In the genomic region with DNA sequence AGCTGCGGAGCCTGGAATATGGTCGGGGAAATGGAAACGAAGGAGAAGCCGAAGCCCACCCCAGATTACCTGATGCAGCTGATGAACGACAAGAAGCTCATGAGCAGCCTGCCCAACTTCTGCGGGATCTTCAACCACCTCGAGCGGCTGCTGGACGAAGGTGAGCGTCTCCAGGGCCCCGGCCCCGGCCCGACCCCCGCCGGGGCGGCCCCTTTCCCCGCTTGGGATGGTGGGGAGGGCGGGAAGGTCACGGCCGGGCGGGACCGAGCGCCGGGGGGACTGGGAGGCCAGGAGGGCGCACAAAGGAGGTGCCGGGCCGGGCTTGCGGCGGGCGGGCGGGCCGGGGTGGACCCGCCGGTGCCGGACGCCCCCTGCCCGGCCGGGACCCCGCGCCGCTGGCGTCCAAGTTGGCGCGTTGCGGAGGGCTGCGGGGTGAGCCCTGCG, we compare ENCODE assay signal across 7 cellular contexts. TPM values are rescaled to one million over a fixed set of nuclear protein-coding genes. Genes with fewer than 3 reads are reported as not detected.
A peak's percentile ranks its signal among the peaks of the same experiment; 100 is the strongest.
DNase-seq lines count a peak whose midpoint lies in the region; ATAC-seq and TF ChIP-seq lines count a peak whose summit lies in the region.

No MANE protein-coding gene starts in this region.

- H3K27me3 Mint-ChIP-seq in activated T-cell treated with anti-CD3 and anti-CD28 coated beads, Interleukin-2, amount 50 U/mL, for 72 hours (ENCODE audit: low read depth): no peaks in the 10 kb centered on the region

- DNase-seq in activated T-cell treated with anti-CD3 and anti-CD28 coated beads, Interleukin-2, amount 50 U/mL, for 72 hours: peak in 1 of 2 donors; percentile 24
- DNase-seq in right atrium auricular region (ENCODE audit: low spot score) (no peak), spleen (peak; percentile 91), NCI-H128 (lab: John Stamatoyannopoulos, UW; ENCODE audit: unreplicated experiment) (no peak), HuH-7 (ENCODE audit: low spot score) (no peak)

- no peak for TF ChIP-seq POLR2A in spleen (IDR thresholded peaks at IDR 0.05)

- ATAC-seq in GM19043 (IDR thresholded peaks at IDR 0.05; ENCODE audit: low read depth, unreplicated experiment) (peak; percentile 0), HG03521 (IDR thresholded peaks at IDR 0.05; ENCODE audit: unreplicated experiment) (peak; percentile 1)
- no peak for ATAC-seq in activated T-cell treated with anti-CD3 and anti-CD28 coated beads, Interleukin-2, amount 50 U/mL, for 72 hours (replicated peaks in 1 of 2)

- peaks cover 48% of the 10 kb centered on the region for H3K4me1 Mint-ChIP-seq in activated T-cell treated with anti-CD3 and anti-CD28 coated beads, Interleukin-2, amount 50 U/mL, for 72 hours (ENCODE audit: low read depth)

- TF ChIP-seq CTCF in right atrium auricular region (IDR thresholded peaks at IDR 0.05) (no peak), spleen (IDR thresholded peaks at IDR 0.05 in 8 of 11, conservative IDR thresholded peaks at IDR 0.05 in 3 of 11) (no peak)

- H3K4me3 ChIP-seq in right atrium auricular region: peak overlapping the region; percentile 93 to 98
- peak overlapping the region; percentile 65 to 93 (median 74) for H3K4me3 ChIP-seq in spleen

- H3K36me3 ChIP-seq in right atrium auricular region (no peaks in the 10 kb centered on the region), spleen (no peaks in the 10 kb centered on the region)

- peaks cover 2 to 7% of the 10 kb centered on the region in 2 donors for H3K36me3 Mint-ChIP-seq in activated T-cell treated with anti-CD3 and anti-CD28 coated beads, Interleukin-2, amount 50 U/mL, for 72 hours (ENCODE audit: insufficient read depth in 2 of 2)

- H3K4me1 ChIP-seq in right atrium auricular region (peaks cover 0 to 18% of the 10 kb centered on the region in 2 donors), spleen (peaks cover 9 to 65% (median 42%) of the 10 kb centered on the region in 6 donors)

- no peaks in the 10 kb centered on the region for H3K9me3 Mint-ChIP-seq in activated T-cell treated with anti-CD3 and anti-CD28 coated beads, Interleukin-2, amount 50 U/mL, for 72 hours

- no peaks in the 10 kb centered on the region for H3K27me3 ChIP-seq in right atrium auricular region
- no peaks in the 10 kb centered on the region for H3K27me3 ChIP-seq in spleen (replicated peaks in 1 of 7)

- no peak overlapping the region for H3K27ac Mint-ChIP-seq in activated T-cell treated with anti-CD3 and anti-CD28 coated beads, Interleukin-2, amount 50 U/mL, for 72 hours

- H3K27ac ChIP-seq in right atrium auricular region (peak overlapping the region; percentile 100), spleen (peak overlapping the region; percentile 91 to 100 (median 100))

- no peaks in the 10 kb centered on the region for H3K9me3 ChIP-seq in right atrium auricular region
- no peaks in the 10 kb centered on the region for H3K9me3 ChIP-seq in spleen

- peak overlapping the region; percentile 61 to 63 for H3K4me3 Mint-ChIP-seq in activated T-cell treated with anti-CD3 and anti-CD28 coated beads, Interleukin-2, amount 50 U/mL, for 72 hours

- intact Hi-C loops in spleen (cut with DNase I; ENCODE audit: low total_unique reads): no loop called here

- 0 to 1% (median 1%) methylated on average over 20 to 47 of the region's 47 CpGs for WGBS in spleen, 5 donors

RNA-seq across cellular contexts. Expression of gene QKI, which starts 0.7 kb away (rescaled TPM):
- total RNA-seq in activated T-cell treated with anti-CD3 and anti-CD28 coated beads, Interleukin-2, amount 50 U/mL, for 72 hours: 10 to 100 TPM; 62.0 to 64.2 TPM
- total RNA-seq in right atrium auricular region: 100 to 1,000 TPM; 366 to 434 TPM
- total RNA-seq in spleen: 100 to 1,000 TPM; 143 to 217 (median 195) TPM
- 10 to 100 TPM; 11.3 to 32.3 (median 16.8) TPM for polyA plus RNA-seq in spleen

Comparison
In these comparisons a context has a peak if more than half of its experiments do, and no peak if none do; other contexts are left out.
1. ATAC-seq: peak in GM19043 (single experiment) and HG03521 (single experiment); none in activated T-cell treated with anti-CD3 and anti-CD28 coated beads, Interleukin-2, amount 50 U/mL, for 72 hours (0 of 2).